In the genomic region with DNA sequence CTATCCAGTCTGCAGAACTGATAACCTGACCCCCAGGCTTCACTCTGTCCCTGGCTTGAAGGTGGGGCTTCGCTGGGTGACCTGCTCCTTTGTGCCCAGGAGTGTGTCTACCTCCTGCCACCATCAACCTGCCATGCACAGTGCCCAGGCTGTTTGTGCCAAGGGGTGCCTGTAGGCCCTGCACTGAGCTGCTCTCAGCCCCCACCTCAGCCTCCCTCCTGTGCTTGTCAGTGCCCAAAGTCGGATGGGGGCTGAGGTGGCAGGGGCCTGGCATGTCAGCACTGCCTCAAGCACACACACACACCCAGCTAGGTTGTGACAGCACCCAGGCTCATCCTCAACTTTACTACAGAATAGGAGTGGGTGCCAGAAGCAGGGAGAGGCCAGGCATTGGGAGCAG, we compare ENCODE assay signal across 23 cellular contexts.
"Had no signal": no experiment of that assay in that cellular context is flagged by ENCODE, and none has a peak within 500 bp of the region (broad histone marks: within the 10 kb centered on the region; RNA-seq: fewer than 3 reads in every experiment).

No MANE protein-coding gene starts in this region.

- H3K9ac ChIP-seq: parathyroid adenoma had no signal

- DNase-seq: naive thymus-derived CD8-positive, alpha-beta T cell; nephron progenitor cell; occipital lobe; ovary; psoas muscle; right cardiac atrium; right lobe of liver; sigmoid colon; small intestine; stimulated activated CD4-positive, alpha-beta T cell treated with anti-CD3 and anti-CD28 coated beads, Interleukin-15, amount 100 ng/mL, for 24 hours; stimulated activated CD4-positive, alpha-beta T cell treated with anti-CD3 and anti-CD28 coated beads, Interleukin-2, amount 100 ng/mL, for 24 hours; stimulated activated CD4-positive, alpha-beta T cell treated with anti-CD3 and anti-CD28 coated beads, Interleukin-2, amount 100 ng/mL, for 48 hours; stimulated activated CD4-positive, alpha-beta T cell treated with anti-CD3 and anti-CD28 coated beads, Interleukin-4, amount 100 ng/mL, for 24 hours; stimulated activated naive B cell treated with anti-CD40 and anti-IgM and Interleukin-4, amounts not matched to agents 10 μg/mL and 1 μg/mL and 100 μg/mL, for 72 hours; stimulated activated naive CD4-positive, alpha-beta T cell treated with Interleukin-2 at 50 U/mL for 16 hours; stomach; tibial artery; transverse colon had no signal

- H3K4me3 ChIP-seq: ovary, psoas muscle, right lobe of liver, sigmoid colon, stomach, thoracic aorta, tibial artery, transverse colon, vagina had no signal

- H3K9me3 ChIP-seq: ovary, vagina had no signal

- ATAC-seq: naive thymus-derived CD8-positive, alpha-beta T cell; natural killer cell treated with Interleukin-12 subunit alpha and Interleukin-12 subunit beta and Interleukin-15 and Interleukin-18, amount 100 ng/mL, for 72 hours; psoas muscle; right cardiac atrium; stimulated activated effector memory CD8-positive, alpha-beta T cell treated with anti-CD3 and anti-CD28 coated beads, Interleukin-12 subunit alpha, Interleukin-12 subunit beta, amount 100 ng/mL, for 72 hours; stimulated activated naive B cell treated with anti-CD40 and anti-IgM and Interleukin-4, amounts not matched to agents 10 μg/mL and 1 μg/mL and 100 μg/mL, for 72 hours had no signal

- H3K36me3 ChIP-seq: ovary, right lobe of liver, sigmoid colon, thoracic aorta, tibial artery, transverse colon, vagina had no signal

- H3K4me1 ChIP-seq: parathyroid adenoma, right lobe of liver had no signal

- H2AFZ ChIP-seq: parathyroid adenoma had no signal

- H3K27ac ChIP-seq: ovary, parathyroid adenoma, psoas muscle, right lobe of liver, sigmoid colon, stomach, thoracic aorta, tibial artery, transverse colon, vagina had no signal

- H3K27me3 ChIP-seq: ovary, right lobe of liver, sigmoid colon, stomach, tibial artery, transverse colon, vagina had no signal
